Comparison of ENCODE assay signal across 21 cellular contexts in the genomic region with DNA sequence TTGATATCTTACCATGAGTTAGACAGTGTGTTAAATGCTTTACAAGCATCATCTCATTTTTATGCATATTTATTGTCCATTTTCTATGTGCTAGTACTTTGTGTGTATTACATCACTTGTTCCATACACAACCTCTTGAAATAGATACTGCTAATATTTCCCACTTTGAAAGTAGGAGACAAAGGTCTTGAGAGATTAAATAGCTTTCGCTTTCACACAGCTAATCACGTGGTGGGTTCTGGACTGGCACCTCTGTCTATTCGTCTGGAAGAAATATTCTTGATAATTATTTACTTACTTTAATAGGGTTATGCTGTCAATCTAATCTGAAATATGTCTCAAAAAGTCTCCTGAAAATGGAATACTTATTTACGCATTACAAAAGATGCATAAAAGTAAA. TPM values are rescaled to one million over a fixed set of nuclear protein-coding genes. Genes with fewer than 3 reads are reported as not detected.
"Had no signal": no experiment of that assay in that cellular context is flagged by ENCODE, and none has a peak within 500 bp of the region (broad histone marks: within the 10 kb centered on the region; RNA-seq: fewer than 3 reads in every experiment).

No MANE protein-coding gene starts in this region.

- H3K27ac ChIP-seq: brain microvascular endothelial cell, left lung, psoas muscle, testis had no signal

- FAIRE-seq: endometrium, keratinocyte had no signal

- H3K36me3 ChIP-seq: brain microvascular endothelial cell, left lung had no signal

- H3K4me3 ChIP-seq: left lung, psoas muscle, testis had no signal

- H3K27me3 ChIP-seq: brain microvascular endothelial cell, left lung, testis had no signal

- H3K9me3 ChIP-seq: left lung, psoas muscle, testis had no signal

- DNase-seq: activated CD4-positive, alpha-beta T cell treated with anti-CD3 and anti-CD28 coated beads for 48 hours; activated CD4-positive, CD25-positive, alpha-beta regulatory T cell; activated CD8-positive, alpha-beta memory T cell treated with anti-CD3 and anti-CD28 coated beads, Interleukin-2, amount 50 U/mL, for 4 hours; activated CD8-positive, alpha-beta T cell treated with anti-CD3 and anti-CD28 coated beads for 36 hours; activated effector memory CD4-positive, alpha-beta T cell treated with Interleukin-2 at 50 U/mL for 16 hours; activated naive CD4-positive, alpha-beta T cell treated with anti-CD3 and anti-CD28 coated beads, Interleukin-2, amount 10 ng/mL, durations not matched to agents 7 days and 5 days; activated T-cell treated with anti-CD3 and anti-CD28 coated beads, Interleukin-2, amount 50 U/mL, for 4 hours; aorta; brain microvascular endothelial cell; cerebellar nuclear complex; cortex of kidney; left lung; naive B cell; psoas muscle; stimulated activated CD4-positive, alpha-beta T cell treated with anti-CD3 and anti-CD28 coated beads, Interleukin-4, amount 100 ng/mL, for 24 hours; T-helper 9 cell; testis had no signal

- H3K4me1 ChIP-seq: left lung, psoas muscle, testis had no signal

- ATAC-seq: activated CD8-positive, alpha-beta T cell treated with anti-CD3 and anti-CD28 coated beads for 36 hours; activated T-cell treated with anti-CD3 and anti-CD28 coated beads, Interleukin-2, amount 50 U/mL, for 4 hours; left lung; psoas muscle; sciatic nerve; stimulated activated memory B cell treated with anti-CD40 and anti-IgM and Interleukin-4, amounts not matched to agents 10 μg/mL and 1 μg/mL and 100 μg/mL, for 72 hours had no signal

RNA-seq across cellular contexts. Expression of gene EPHA7, which starts 30.2 kb away (rescaled TPM):
- total RNA-seq: activated CD8-positive, alpha-beta T cell treated with anti-CD3 and anti-CD28 coated beads for 36 hours; activated T-cell treated with anti-CD3 and anti-CD28 coated beads, Interleukin-2, amount 50 U/mL, for 4 hours had no signal
- polyA plus RNA-seq: aorta, keratinocyte had no signal
